In the genomic region with DNA sequence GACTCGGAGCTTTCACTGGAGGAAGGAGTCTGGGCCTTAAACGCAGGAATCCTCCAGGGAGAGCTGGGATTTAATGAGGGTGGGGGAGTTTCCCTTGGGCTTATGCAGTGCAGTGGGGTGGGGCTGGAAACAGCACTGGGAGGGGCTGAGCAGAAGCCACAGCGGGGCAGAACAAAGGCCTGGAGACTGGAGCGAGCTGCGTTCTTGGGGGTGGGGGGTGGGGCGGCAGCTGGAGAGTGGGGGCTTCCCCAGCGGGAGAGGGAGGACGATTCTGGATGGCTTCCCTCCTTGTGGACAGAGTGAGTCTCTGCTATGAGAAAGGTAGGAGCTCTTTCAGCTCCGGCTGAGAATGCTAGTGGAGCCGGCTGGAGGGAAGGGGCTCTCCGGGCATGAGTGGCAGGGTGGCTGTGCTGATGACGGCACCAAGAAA, we compare ENCODE assay signal across 1 cellular context.
TF ChIP-seq lines count a peak whose summit lies in the region.

No MANE protein-coding gene starts in this region.

TF ChIP-seq in H1, 55 proteins besides CTCF, POLR2A, EP300 and RAD21 (continued from another document):
- TF ChIP-seq, protein P1, sequence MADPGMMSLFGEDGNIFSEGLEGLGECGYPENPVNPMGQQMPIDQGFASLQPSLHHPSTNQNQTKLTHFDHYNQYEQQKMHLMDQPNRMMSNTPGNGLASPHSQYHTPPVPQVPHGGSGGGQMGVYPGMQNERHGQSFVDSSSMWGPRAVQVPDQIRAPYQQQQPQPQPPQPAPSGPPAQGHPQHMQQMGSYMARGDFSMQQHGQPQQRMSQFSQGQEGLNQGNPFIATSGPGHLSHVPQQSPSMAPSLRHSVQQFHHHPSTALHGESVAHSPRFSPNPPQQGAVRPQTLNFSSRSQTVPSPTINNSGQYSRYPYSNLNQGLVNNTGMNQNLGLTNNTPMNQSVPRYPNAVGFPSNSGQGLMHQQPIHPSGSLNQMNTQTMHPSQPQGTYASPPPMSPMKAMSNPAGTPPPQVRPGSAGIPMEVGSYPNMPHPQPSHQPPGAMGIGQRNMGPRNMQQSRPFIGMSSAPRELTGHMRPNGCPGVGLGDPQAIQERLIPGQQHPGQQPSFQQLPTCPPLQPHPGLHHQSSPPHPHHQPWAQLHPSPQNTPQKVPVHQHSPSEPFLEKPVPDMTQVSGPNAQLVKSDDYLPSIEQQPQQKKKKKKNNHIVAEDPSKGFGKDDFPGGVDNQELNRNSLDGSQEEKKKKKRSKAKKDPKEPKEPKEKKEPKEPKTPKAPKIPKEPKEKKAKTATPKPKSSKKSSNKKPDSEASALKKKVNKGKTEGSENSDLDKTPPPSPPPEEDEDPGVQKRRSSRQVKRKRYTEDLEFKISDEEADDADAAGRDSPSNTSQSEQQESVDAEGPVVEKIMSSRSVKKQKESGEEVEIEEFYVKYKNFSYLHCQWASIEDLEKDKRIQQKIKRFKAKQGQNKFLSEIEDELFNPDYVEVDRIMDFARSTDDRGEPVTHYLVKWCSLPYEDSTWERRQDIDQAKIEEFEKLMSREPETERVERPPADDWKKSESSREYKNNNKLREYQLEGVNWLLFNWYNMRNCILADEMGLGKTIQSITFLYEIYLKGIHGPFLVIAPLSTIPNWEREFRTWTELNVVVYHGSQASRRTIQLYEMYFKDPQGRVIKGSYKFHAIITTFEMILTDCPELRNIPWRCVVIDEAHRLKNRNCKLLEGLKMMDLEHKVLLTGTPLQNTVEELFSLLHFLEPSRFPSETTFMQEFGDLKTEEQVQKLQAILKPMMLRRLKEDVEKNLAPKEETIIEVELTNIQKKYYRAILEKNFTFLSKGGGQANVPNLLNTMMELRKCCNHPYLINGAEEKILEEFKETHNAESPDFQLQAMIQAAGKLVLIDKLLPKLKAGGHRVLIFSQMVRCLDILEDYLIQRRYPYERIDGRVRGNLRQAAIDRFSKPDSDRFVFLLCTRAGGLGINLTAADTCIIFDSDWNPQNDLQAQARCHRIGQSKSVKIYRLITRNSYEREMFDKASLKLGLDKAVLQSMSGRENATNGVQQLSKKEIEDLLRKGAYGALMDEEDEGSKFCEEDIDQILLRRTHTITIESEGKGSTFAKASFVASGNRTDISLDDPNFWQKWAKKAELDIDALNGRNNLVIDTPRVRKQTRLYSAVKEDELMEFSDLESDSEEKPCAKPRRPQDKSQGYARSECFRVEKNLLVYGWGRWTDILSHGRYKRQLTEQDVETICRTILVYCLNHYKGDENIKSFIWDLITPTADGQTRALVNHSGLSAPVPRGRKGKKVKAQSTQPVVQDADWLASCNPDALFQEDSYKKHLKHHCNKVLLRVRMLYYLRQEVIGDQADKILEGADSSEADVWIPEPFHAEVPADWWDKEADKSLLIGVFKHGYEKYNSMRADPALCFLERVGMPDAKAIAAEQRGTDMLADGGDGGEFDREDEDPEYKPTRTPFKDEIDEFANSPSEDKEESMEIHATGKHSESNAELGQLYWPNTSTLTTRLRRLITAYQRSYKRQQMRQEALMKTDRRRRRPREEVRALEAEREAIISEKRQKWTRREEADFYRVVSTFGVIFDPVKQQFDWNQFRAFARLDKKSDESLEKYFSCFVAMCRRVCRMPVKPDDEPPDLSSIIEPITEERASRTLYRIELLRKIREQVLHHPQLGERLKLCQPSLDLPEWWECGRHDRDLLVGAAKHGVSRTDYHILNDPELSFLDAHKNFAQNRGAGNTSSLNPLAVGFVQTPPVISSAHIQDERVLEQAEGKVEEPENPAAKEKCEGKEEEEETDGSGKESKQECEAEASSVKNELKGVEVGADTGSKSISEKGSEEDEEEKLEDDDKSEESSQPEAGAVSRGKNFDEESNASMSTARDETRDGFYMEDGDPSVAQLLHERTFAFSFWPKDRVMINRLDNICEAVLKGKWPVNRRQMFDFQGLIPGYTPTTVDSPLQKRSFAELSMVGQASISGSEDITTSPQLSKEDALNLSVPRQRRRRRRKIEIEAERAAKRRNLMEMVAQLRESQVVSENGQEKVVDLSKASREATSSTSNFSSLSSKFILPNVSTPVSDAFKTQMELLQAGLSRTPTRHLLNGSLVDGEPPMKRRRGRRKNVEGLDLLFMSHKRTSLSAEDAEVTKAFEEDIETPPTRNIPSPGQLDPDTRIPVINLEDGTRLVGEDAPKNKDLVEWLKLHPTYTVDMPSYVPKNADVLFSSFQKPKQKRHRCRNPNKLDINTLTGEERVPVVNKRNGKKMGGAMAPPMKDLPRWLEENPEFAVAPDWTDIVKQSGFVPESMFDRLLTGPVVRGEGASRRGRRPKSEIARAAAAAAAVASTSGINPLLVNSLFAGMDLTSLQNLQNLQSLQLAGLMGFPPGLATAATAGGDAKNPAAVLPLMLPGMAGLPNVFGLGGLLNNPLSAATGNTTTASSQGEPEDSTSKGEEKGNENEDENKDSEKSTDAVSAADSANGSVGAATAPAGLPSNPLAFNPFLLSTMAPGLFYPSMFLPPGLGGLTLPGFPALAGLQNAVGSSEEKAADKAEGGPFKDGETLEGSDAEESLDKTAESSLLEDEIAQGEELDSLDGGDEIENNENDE (IDR thresholded peaks at IDR 0.05; ENCODE audit: insufficient replicate concordance, low read length): no peak
- no peak for TF ChIP-seq ZNF274 (IDR thresholded peaks at IDR 0.05; ENCODE audit: borderline replicate concordance, extremely low read depth, low read length)
- no peak for TF ChIP-seq RXRA (IDR thresholded peaks at IDR 0.05; ENCODE audit: insufficient read depth, low read depth, low read length)
- 0 out of 2 replicates have a peak, but pooled peaks have one; percentile 20 for TF ChIP-seq CHD2 (IDR thresholded peaks at IDR 0.05; ENCODE audit: low read length)
- TF ChIP-seq KDM1A (IDR thresholded peaks at IDR 0.05; ENCODE audit: borderline replicate concordance, low read length): no peak
- TF ChIP-seq KDM4A (IDR thresholded peaks at IDR 0.05; ENCODE audit: low read depth, low read length, severe bottlenecking): no peak
- TF ChIP-seq JUND (IDR thresholded peaks at IDR 0.05; ENCODE audit: low read length): no peak
- TF ChIP-seq SIX5 (IDR thresholded peaks at IDR 0.05; ENCODE audit: low read depth, low read length): no peak
- TF ChIP-seq TCF12 (IDR thresholded peaks at IDR 0.05; ENCODE audit: low read depth, low read length): no peak
- TF ChIP-seq HDAC6 (IDR thresholded peaks at IDR 0.05; ENCODE audit: low read depth, low read length): no peak
- no peak for TF ChIP-seq TAF1 (IDR thresholded peaks at IDR 0.05; ENCODE audit: low read depth, low read length)
- no peak for TF ChIP-seq YY1 (IDR thresholded peaks at IDR 0.05; ENCODE audit: low read depth, low read length)
- no peak for TF ChIP-seq SIN3A (conservative IDR thresholded peaks at IDR 0.05 in 1 of 2, IDR thresholded peaks at IDR 0.05 in 1 of 2; ENCODE audit: low read depth in 1 of 2, low read length in 2 of 2)
- TF ChIP-seq FOSL1 (IDR thresholded peaks at IDR 0.05; ENCODE audit: insufficient read depth, low read depth, low read length): no peak
- no peak for TF ChIP-seq POU5F1 (IDR thresholded peaks at IDR 0.05; ENCODE audit: low read depth, low read length)
- no peak for TF ChIP-seq POLR2AphosphoS5 (IDR thresholded peaks at IDR 0.05; ENCODE audit: low read depth, low read length)
- peak; percentile 13; the same call in 1 of the 2 replicates for TF ChIP-seq BACH1 (IDR thresholded peaks at IDR 0.05; ENCODE audit: low read length)
- TF ChIP-seq SUZ12 (IDR thresholded peaks at IDR 0.05; ENCODE audit: low read length): no peak
- no peak for TF ChIP-seq NANOG (IDR thresholded peaks at IDR 0.05; ENCODE audit: insufficient read depth, low read depth, low read length, poor library complexity, severe bottlenecking)
- no peak for TF ChIP-seq PHF8 (conservative IDR thresholded peaks at IDR 0.05; ENCODE audit: low read depth, low read length)
- TF ChIP-seq TEAD4 (IDR thresholded peaks at IDR 0.05; ENCODE audit: low read depth, low read length): no peak
